ENCODE assay signal across 8 cellular contexts in the genomic region with DNA sequence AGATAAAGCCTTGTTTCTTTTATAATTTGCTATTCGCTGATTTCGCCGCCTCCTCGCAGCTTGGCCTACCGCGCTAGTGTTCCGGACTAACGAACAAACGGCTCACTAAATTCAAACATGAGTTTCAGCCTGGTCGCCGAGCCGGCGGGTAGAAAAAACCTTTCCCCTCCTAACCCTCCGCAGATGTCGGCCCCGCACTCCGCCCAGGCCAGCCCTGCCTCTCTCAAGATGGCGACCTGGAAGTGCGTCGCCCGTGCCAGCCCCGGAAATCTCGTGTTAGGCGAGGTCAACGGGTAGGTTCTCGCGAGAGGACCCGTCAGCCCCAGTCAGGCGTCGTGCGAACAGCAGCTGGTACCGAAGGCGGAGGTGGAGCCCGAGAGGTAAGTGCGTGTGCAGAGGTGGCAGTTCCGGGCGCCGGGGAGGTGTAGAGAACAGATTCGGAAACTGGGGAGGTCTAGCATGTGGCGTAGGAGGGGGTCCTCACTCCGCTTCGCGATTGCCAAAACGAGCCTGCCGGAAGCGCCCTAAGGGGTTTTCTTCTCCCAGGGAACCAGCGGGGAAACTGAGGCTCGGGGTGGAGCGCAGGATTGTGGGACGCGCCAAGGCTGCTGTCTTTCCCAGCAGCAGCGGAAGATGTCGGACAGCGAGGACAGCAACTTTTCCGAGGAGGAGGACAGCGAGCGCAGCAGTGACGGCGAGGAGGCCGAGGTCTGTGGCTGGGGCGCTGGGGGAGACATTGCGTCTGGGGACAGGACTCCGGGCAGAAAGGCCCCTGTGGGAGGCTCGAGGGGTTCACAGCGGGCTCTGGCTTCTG. TPM values are rescaled to one million over a fixed set of nuclear protein-coding genes. Genes with fewer than 3 reads are reported as not detected.
A peak's percentile ranks its signal among the peaks of the same experiment; 100 is the strongest.
DNase-seq lines count a peak whose midpoint lies in the region; ATAC-seq and TF ChIP-seq lines count a peak whose summit lies in the region.

Gene SUPT5H, plus strand, starts transcription at position 325 of the 814 bp plus-strand sequence. Its CDS starts 309 bp downstream, at position 634.

- ATAC-seq in HG02938 (IDR thresholded peaks at IDR 0.05; ENCODE audit: unreplicated experiment), result peak; percentile 82

- TF ChIP-seq CTCF in right atrium auricular region (IDR thresholded peaks at IDR 0.05) (no peak), uterus (IDR thresholded peaks at IDR 0.05) (peak in 1 of 4 experiments; percentile 15)

- peak within 1 kb of the TSS; percentile 94 for H3K27ac ChIP-seq in angular gyrus (ENCODE audit: low read depth, low read length)
- peak within 1 kb of the TSS; percentile 86 to 98 for H3K27ac ChIP-seq in right atrium auricular region
- peak within 1 kb of the TSS; percentile 94 to 97 for H3K27ac ChIP-seq in uterus

- H3K9me3 ChIP-seq in right atrium auricular region, result no peaks in the 10 kb centered on the region
- no peaks in the 10 kb centered on the region for H3K9me3 ChIP-seq in uterus

- peaks cover 0 to 36% of the 10 kb centered on the region in 2 donors for H3K4me1 ChIP-seq in right atrium auricular region
- H3K4me1 ChIP-seq in uterus, result peaks cover 0 to 8% of the 10 kb centered on the region in 2 donors

- H3K27me3 ChIP-seq in right atrium auricular region (no peaks in the 10 kb centered on the region), uterus (no peaks in the 10 kb centered on the region)

- DNase-seq in NCI-H187 (lab: John Stamatoyannopoulos, UW) (peak; percentile 97 to 99), T-helper 2 cell (peak; percentile 91 to 100 (median 98)), right atrium auricular region (ENCODE audit: low spot score) (peak; percentile 98), pulmonary artery endothelial cell (ENCODE audit: low read depth, low spot score) (peak; percentile 91), uterus (peak; percentile 96 to 97)

- TF ChIP-seq POLR2A in GM15510 (IDR thresholded peaks at IDR 0.05; ENCODE audit: borderline replicate concordance, extremely low read depth, insufficient read length) (peak; percentile 90), uterus (IDR thresholded peaks at IDR 0.05) (peak; percentile 91 to 95)

- H3K36me3 ChIP-seq in right atrium auricular region (no peaks in the 10 kb centered on the region), uterus (no peaks in the 10 kb centered on the region)

- H3K4me3 ChIP-seq in right atrium auricular region (peak within 1 kb of the TSS; percentile 73 to 94), uterus (peak within 1 kb of the TSS; percentile 70 to 96)

- intact Hi-C loops in uterus (cut with DNase I; ENCODE audit: low total_unique reads), result no loop called here

RNA-seq across cellular contexts. Expression of gene SUPT5H, which starts in this region (rescaled TPM):
- total RNA-seq in right atrium auricular region (10 to 100 TPM; 81.7 to 95.1 TPM), pulmonary artery endothelial cell (52.4 and 60.3 TPM in 2 replicates), uterus (100 to 1,000 TPM in 1 of 4 donors, 10 to 100 TPM in 3; 11.8 to 119 (median 40.0) TPM)

Comparison
In these comparisons a context has a peak if more than half of its experiments do, and no peak if none do; other contexts are left out.
1. Peak in every context shown above with its lines: DNase-seq, ATAC-seq, H3K4me3 ChIP-seq and H3K27ac ChIP-seq.